Comparison of ENCODE assay signal across 1 cellular context in the genomic region with DNA sequence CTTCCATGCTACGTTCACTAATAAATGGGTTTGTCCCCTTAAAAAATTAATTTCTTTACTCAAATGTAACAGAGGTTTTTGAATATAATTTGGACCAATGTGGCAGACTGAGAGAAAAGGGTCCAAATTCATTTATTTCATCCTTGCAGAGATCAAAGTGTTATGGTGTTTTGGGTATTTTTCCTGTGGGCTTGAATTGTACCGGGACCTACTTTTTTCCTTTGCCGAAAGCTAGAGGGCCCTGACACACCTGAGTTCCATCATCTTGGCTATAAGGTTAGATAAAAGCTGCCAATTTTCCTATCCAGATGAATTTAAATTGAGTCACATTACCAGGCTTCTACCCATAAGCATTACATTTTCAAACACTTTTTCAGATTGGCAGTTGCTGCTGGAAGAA.
TF ChIP-seq lines count a peak whose summit lies in the region.

No MANE protein-coding gene starts in this region.

TF ChIP-seq in IMR-90, 13 proteins besides CTCF, POLR2A, EP300 and RAD21 (continued from another document):
- TF ChIP-seq, protein P1, sequence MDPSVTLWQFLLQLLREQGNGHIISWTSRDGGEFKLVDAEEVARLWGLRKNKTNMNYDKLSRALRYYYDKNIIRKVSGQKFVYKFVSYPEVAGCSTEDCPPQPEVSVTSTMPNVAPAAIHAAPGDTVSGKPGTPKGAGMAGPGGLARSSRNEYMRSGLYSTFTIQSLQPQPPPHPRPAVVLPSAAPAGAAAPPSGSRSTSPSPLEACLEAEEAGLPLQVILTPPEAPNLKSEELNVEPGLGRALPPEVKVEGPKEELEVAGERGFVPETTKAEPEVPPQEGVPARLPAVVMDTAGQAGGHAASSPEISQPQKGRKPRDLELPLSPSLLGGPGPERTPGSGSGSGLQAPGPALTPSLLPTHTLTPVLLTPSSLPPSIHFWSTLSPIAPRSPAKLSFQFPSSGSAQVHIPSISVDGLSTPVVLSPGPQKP (IDR thresholded peaks at IDR 0.05; ENCODE audit: borderline replicate concordance, low read depth, low read length): no peak
- TF ChIP-seq RCOR1 (IDR thresholded peaks at IDR 0.05; ENCODE audit: insufficient replicate concordance, low read length) (no peak), MAZ (IDR thresholded peaks at IDR 0.05; ENCODE audit: borderline replicate concordance, low read depth, low read length) (no peak), SMC3 (IDR thresholded peaks at IDR 0.05; ENCODE audit: low read depth, low read length) (no peak)
